In the genomic region with DNA sequence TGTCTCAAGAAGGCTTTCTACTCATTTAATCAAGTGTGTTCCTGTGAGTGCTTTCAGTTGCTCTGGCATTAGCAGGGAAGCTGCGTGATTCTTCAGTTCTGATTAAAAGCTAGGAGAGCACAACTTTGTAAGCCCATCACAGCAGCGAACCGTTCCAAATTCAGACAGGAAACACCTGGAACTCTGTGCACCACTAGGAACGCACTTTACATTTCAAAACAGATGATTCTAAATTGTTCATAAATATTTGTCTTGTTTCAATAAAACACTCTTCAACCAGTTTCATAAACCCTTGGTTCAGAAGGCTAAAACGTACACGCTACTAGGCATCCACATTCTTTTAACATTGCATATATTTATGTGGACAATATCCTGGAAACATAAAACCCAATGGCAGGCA, we compare ENCODE assay signal across 16 cellular contexts.
DNase-seq lines count a peak whose midpoint lies in the region; ATAC-seq and TF ChIP-seq lines count a peak whose summit lies in the region.
"Had no signal": no experiment of that assay in that cellular context is flagged by ENCODE, and none has a peak within 500 bp of the region (broad histone marks: within the 10 kb centered on the region; RNA-seq: fewer than 3 reads in every experiment).

No MANE protein-coding gene starts in this region.

- no peak overlapping the region for H3K9ac ChIP-seq in iPS-20b (ENCODE audit: low read depth, low read length)

- in situ Hi-C loops in gastrocnemius medialis (cut with MboI; ENCODE audit: low sequenced_read_pairs in 4 of 4), result loop anchor here (5.0 to 25.0 kb wide), 5 partner anchors 93 to 333 kb away; no protein-coding TSS in a partner anchor

- DNase-seq in NCI-H1092 treated with DMSO at 0.1 percent for 48 hours (lab: John Stamatoyannopoulos, UW) (peak; percentile 76), NCI-H1092 (lab: John Stamatoyannopoulos, UW) (no peak), stomach (no peak), gastrocnemius medialis (no peak), midbrain (lab: John Stamatoyannopoulos, UW) (no peak)
- DNase-seq: 8988T; activated CD4-positive, alpha-beta T cell treated with anti-CD3 and anti-CD28 coated beads for 1 hour; activated naive CD4-positive, alpha-beta T cell treated with anti-CD3 and anti-CD28 coated beads for 36 hours; CD4-positive, alpha-beta memory T cell; KG1; NCI-H1436 treated with DMSO at 0.1 percent for 48 hours; NCI-H774 had no signal

- no peak for TF ChIP-seq EP300 in stomach (IDR thresholded peaks at IDR 0.05)

- ATAC-seq in gastrocnemius medialis (no peak), GM21576 (IDR thresholded peaks at IDR 0.05; ENCODE audit: unreplicated experiment) (no peak)

- no peaks in the 10 kb centered on the region for H3K36me3 ChIP-seq in iPS-20b (ENCODE audit: insufficient read depth, low read depth, low read length)
- no peaks in the 10 kb centered on the region for H3K36me3 ChIP-seq in stomach
- H3K36me3 ChIP-seq in gastrocnemius medialis, result no peaks in the 10 kb centered on the region

- no peak overlapping the region for H3K27ac ChIP-seq in iPS-20b (ENCODE audit: low read length)
- peak overlapping the region; percentile 33 to 88 (median 73) for H3K27ac ChIP-seq in stomach
- H3K27ac ChIP-seq in gastrocnemius medialis, result peak overlapping the region in 2 of 4 donors; percentile 7 to 57

- H3K27ac Mint-ChIP-seq in brain, result peak overlapping the region in 4 of 5 experiments; percentile 76 to 97 (median 86)
- H3K27ac Mint-ChIP-seq: activated naive CD4-positive, alpha-beta T cell treated with anti-CD3 and anti-CD28 coated beads for 36 hours; CD4-positive, alpha-beta memory T cell; T-helper 1 cell treated with Interleukin-12 subunit alpha and Interleukin-12 subunit beta and Interleukin-4 antibody, amounts not matched to agents 30 μg/mL and 1 μg/mL, for 36 hours had no signal

- peaks cover 8% of the 10 kb centered on the region for H3K27me3 Mint-ChIP-seq in brain
- H3K27me3 Mint-ChIP-seq: CD4-positive, alpha-beta memory T cell had no signal

- H3K27me3 ChIP-seq in iPS-20b (ENCODE audit: insufficient read depth, low read length) (peaks cover 57% of the 10 kb centered on the region), stomach (no peaks in the 10 kb centered on the region), gastrocnemius medialis (no peaks in the 10 kb centered on the region)

- H3K4me3 Mint-ChIP-seq in brain, result peak overlapping the region in 2 of 5 experiments; percentile 71 to 77
- H3K4me3 Mint-ChIP-seq: activated naive CD4-positive, alpha-beta T cell treated with anti-CD3 and anti-CD28 coated beads for 36 hours; CD4-positive, alpha-beta memory T cell; T-helper 1 cell treated with Interleukin-12 subunit alpha and Interleukin-12 subunit beta and Interleukin-4 antibody, amounts not matched to agents 30 μg/mL and 1 μg/mL, for 36 hours had no signal

- H3K9me3 ChIP-seq in iPS-20b (ENCODE audit: insufficient read depth, low read depth, low read length), result no peaks in the 10 kb centered on the region
- no peaks in the 10 kb centered on the region for H3K9me3 ChIP-seq in stomach
- H3K9me3 ChIP-seq in gastrocnemius medialis, result no peaks in the 10 kb centered on the region

- H3K4me3 ChIP-seq in iPS-20b (ENCODE audit: low read length), result peak overlapping the region; percentile 51; the same call in 1 of the 2 replicates
- H3K4me3 ChIP-seq in stomach, result no peak overlapping the region
- H3K4me3 ChIP-seq in gastrocnemius medialis, result no peak overlapping the region

- TF ChIP-seq POLR2A in stomach (IDR thresholded peaks at IDR 0.05), result no peak
- no peak for TF ChIP-seq POLR2A in gastrocnemius medialis (IDR thresholded peaks at IDR 0.05)

- H3K9me3 Mint-ChIP-seq in brain, result no peaks in the 10 kb centered on the region
- H3K9me3 Mint-ChIP-seq: activated naive CD4-positive, alpha-beta T cell treated with anti-CD3 and anti-CD28 coated beads for 36 hours; CD4-positive, alpha-beta memory T cell; T-helper 1 cell treated with Interleukin-12 subunit alpha and Interleukin-12 subunit beta and Interleukin-4 antibody, amounts not matched to agents 30 μg/mL and 1 μg/mL, for 36 hours had no signal

- H3K4me1 Mint-ChIP-seq in brain, result peaks cover 91% of the 10 kb centered on the region
- H3K4me1 Mint-ChIP-seq: CD4-positive, alpha-beta memory T cell had no signal

- TF ChIP-seq CTCF in brain (conservative IDR thresholded peaks at IDR 0.05) (no peak), stomach (IDR thresholded peaks at IDR 0.05) (no peak), gastrocnemius medialis (IDR thresholded peaks at IDR 0.05 in 4 of 5, conservative IDR thresholded peaks at IDR 0.05 in 1 of 5) (no peak)

- H3K4me1 ChIP-seq in iPS-20b (ENCODE audit: insufficient read depth, low read length), result peaks cover 26% of the 10 kb centered on the region
- H3K4me1 ChIP-seq in stomach, result peaks cover 8 to 86% (median 49%) of the 10 kb centered on the region in 4 donors
- peaks cover 38 to 45% of the 10 kb centered on the region in 2 donors for H3K4me1 ChIP-seq in gastrocnemius medialis

- peaks cover 4% of the 10 kb centered on the region for H3K36me3 Mint-ChIP-seq in brain
- H3K36me3 Mint-ChIP-seq: CD4-positive, alpha-beta memory T cell had no signal

- 31 to 58% (median 52%) methylated on average over 6 of the region's 6 CpGs for WGBS in stomach, 5 donors

- intact Hi-C loops in stomach (cut with DNase I; ENCODE audit: low total_unique reads), result loop anchor here (10.0 kb wide), 1 partner anchor 113 kb away; a partner anchor contains a TSS
- intact Hi-C loops in gastrocnemius medialis (cut with DNase I; ENCODE audit: low total_unique reads), result no loop called here
